Comparison of ENCODE assay signal across 8 cellular contexts in the genomic region with DNA sequence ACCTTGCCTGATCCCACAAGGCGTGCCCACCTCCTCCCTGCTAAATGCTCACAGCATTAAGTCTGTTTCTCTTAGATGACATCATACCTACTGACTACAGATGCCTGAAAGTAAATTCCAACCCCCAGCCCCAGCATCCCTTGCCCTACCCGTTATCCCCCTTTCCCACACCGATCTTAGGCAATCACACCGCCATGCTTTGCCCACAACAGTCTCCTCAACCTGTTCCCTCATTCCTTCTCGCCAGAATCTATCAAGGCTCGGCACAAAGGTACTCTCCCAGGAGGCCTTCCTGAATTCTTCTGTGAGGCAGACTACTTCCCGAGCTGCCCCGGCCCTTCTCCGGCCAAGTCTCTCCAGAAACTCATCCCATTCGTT. TPM values are rescaled to one million over a fixed set of nuclear protein-coding genes. Genes with fewer than 3 reads are reported as not detected.
DNase-seq lines count a peak whose midpoint lies in the region; ATAC-seq, FAIRE-seq and TF ChIP-seq lines count a peak whose summit lies in the region.

No MANE protein-coding gene starts in this region.

- POLR2A ChIA-PET in activated CD8-positive, alpha-beta T cell treated with anti-CD3 and anti-CD28 coated beads for 36 hours (lab: Charles Lee): interaction anchor here (0.6 to 6.2 kb wide), 5 partner anchors 11 to 1578 kb away, joined by 3 to 37 read pairs (median 6); a partner anchor contains a TSS

- H3K27me3 ChIP-seq in small intestine (ENCODE audit: control insufficient read depth in 2 of 2, insufficient read depth in 2 of 2, low read length in 2 of 2): peaks cover 0 to 3% of the 10 kb centered on the region in 2 donors

- FAIRE-seq in small intestine (lab: Jason Lieb, UNC): no peak

- peaks cover 41% of the 10 kb centered on the region for H3K4me1 Mint-ChIP-seq in stimulated activated naive CD8-positive, alpha-beta T cell treated with anti-CD3 and anti-CD28 coated beads, Interleukin-15, Interleukin-2, amounts not matched to agents 100 ng/mL and 50 ng/mL, for 24 hours (ENCODE audit: low read depth)
- H3K4me1 Mint-ChIP-seq in activated CD8-positive, alpha-beta T cell treated with anti-CD3 and anti-CD28 coated beads for 36 hours (ENCODE audit: low read depth): peaks cover 39% of the 10 kb centered on the region

- WGBS in small intestine, 3 donors: 10 to 12% (median 12%) methylated on average over 10 of the region's 10 CpGs

- TF ChIP-seq CTCF in activated CD8-positive, alpha-beta T cell treated with anti-CD3 and anti-CD28 coated beads for 36 hours (IDR thresholded peaks at IDR 0.05): no peak

- H3K27ac ChIP-seq in small intestine (ENCODE audit: low read depth in 1 of 2, low read length in 1 of 2): peak overlapping the region; percentile 49 to 85

- peak overlapping the region; percentile 92 for H3K27ac Mint-ChIP-seq in stimulated activated naive CD8-positive, alpha-beta T cell treated with anti-CD3 and anti-CD28 coated beads, Interleukin-15, Interleukin-2, amounts not matched to agents 100 ng/mL and 50 ng/mL, for 24 hours
- peak overlapping the region; percentile 90 for H3K27ac Mint-ChIP-seq in activated CD8-positive, alpha-beta T cell treated with anti-CD3 and anti-CD28 coated beads for 36 hours

- intact Hi-C loops in activated CD8-positive, alpha-beta T cell treated with anti-CD3 and anti-CD28 coated beads for 36 hours (cut with micrococcal nuclease): no loop called here

- peaks cover 2 to 8% of the 10 kb centered on the region in 2 donors for H3K36me3 ChIP-seq in small intestine (ENCODE audit: control insufficient read depth in 2 of 2, insufficient read depth in 2 of 2, low read length in 2 of 2)

- peaks cover 8% of the 10 kb centered on the region in 2 donors for H3K4me1 ChIP-seq in small intestine (ENCODE audit: control insufficient read depth in 2 of 2, insufficient read depth in 1 of 2, low read depth in 1 of 2, low read length in 1 of 2)

- peaks cover 38% of the 10 kb centered on the region for H3K36me3 Mint-ChIP-seq in stimulated activated naive CD8-positive, alpha-beta T cell treated with anti-CD3 and anti-CD28 coated beads, Interleukin-15, Interleukin-2, amounts not matched to agents 100 ng/mL and 50 ng/mL, for 24 hours (ENCODE audit: low read depth)
- H3K36me3 Mint-ChIP-seq in activated CD8-positive, alpha-beta T cell treated with anti-CD3 and anti-CD28 coated beads for 36 hours (ENCODE audit: low read depth): peaks cover 36% of the 10 kb centered on the region

- ATAC-seq in stimulated activated naive CD8-positive, alpha-beta T cell treated with anti-CD3 and anti-CD28 coated beads, Interleukin-15, Interleukin-2, amounts not matched to agents 100 U/mL and 50 U/mL, for 24 hours: no peak
- ATAC-seq in activated CD8-positive, alpha-beta T cell treated with anti-CD3 and anti-CD28 coated beads for 36 hours: no peak
- ATAC-seq in GM21717 (IDR thresholded peaks at IDR 0.05; ENCODE audit: unreplicated experiment) (no peak), HG03354 (IDR thresholded peaks at IDR 0.05; ENCODE audit: poor library complexity, severe bottlenecking, unreplicated experiment) (no peak)

- no peak for DNase-seq in stimulated activated naive CD8-positive, alpha-beta T cell treated with anti-CD3 and anti-CD28 coated beads, Interleukin-15, Interleukin-2, amounts not matched to agents 100 U/mL and 50 U/mL, for 24 hours
- DNase-seq in activated CD8-positive, alpha-beta T cell treated with anti-CD3 and anti-CD28 coated beads for 36 hours: no peak
- DNase-seq in small intestine (no peak), cerebellar nuclear complex (lab: John Stamatoyannopoulos, UW) (no peak)

- H3K9me3 Mint-ChIP-seq in stimulated activated naive CD8-positive, alpha-beta T cell treated with anti-CD3 and anti-CD28 coated beads, Interleukin-15, Interleukin-2, amounts not matched to agents 100 ng/mL and 50 ng/mL, for 24 hours: no peaks in the 10 kb centered on the region
- no peaks in the 10 kb centered on the region for H3K9me3 Mint-ChIP-seq in activated CD8-positive, alpha-beta T cell treated with anti-CD3 and anti-CD28 coated beads for 36 hours

- H3K4me3 ChIP-seq in iPS-11a (ENCODE audit: low read depth, low read length): peak overlapping the region; percentile 83
- peak overlapping the region; percentile 34 to 93 for H3K4me3 ChIP-seq in small intestine (ENCODE audit: low read depth in 1 of 2, low read length in 2 of 2)

- H3K4me3 Mint-ChIP-seq in stimulated activated naive CD8-positive, alpha-beta T cell treated with anti-CD3 and anti-CD28 coated beads, Interleukin-15, Interleukin-2, amounts not matched to agents 100 ng/mL and 50 ng/mL, for 24 hours: peak overlapping the region; percentile 98
- peak overlapping the region; percentile 100 for H3K4me3 Mint-ChIP-seq in activated CD8-positive, alpha-beta T cell treated with anti-CD3 and anti-CD28 coated beads for 36 hours

- H3K9me3 ChIP-seq in small intestine (ENCODE audit: control insufficient read depth, low read depth): no peaks in the 10 kb centered on the region

- CTCF ChIA-PET in activated CD8-positive, alpha-beta T cell treated with anti-CD3 and anti-CD28 coated beads for 36 hours (lab: Charles Lee): interaction anchor here (1.7 kb wide), 1 partner anchor 44 kb away, joined by 5 read pairs; no protein-coding TSS in a partner anchor

- no peaks in the 10 kb centered on the region for H3K27me3 Mint-ChIP-seq in stimulated activated naive CD8-positive, alpha-beta T cell treated with anti-CD3 and anti-CD28 coated beads, Interleukin-15, Interleukin-2, amounts not matched to agents 100 ng/mL and 50 ng/mL, for 24 hours
- no peaks in the 10 kb centered on the region for H3K27me3 Mint-ChIP-seq in activated CD8-positive, alpha-beta T cell treated with anti-CD3 and anti-CD28 coated beads for 36 hours

RNA-seq across cellular contexts. Expression of a gene that starts 0.8 kb away (rescaled TPM):
- 100 to 1,000 TPM; 107 to 116 TPM for total RNA-seq in activated CD8-positive, alpha-beta T cell treated with anti-CD3 and anti-CD28 coated beads for 36 hours
- polyA plus RNA-seq in small intestine: 100 to 1,000 TPM in 1 of 3 donors, 10 to 100 TPM in 2; 52.1 to 183 (median 57.8) TPM
